26 cellular contexts compared by ENCODE assay signal in the genomic region with DNA sequence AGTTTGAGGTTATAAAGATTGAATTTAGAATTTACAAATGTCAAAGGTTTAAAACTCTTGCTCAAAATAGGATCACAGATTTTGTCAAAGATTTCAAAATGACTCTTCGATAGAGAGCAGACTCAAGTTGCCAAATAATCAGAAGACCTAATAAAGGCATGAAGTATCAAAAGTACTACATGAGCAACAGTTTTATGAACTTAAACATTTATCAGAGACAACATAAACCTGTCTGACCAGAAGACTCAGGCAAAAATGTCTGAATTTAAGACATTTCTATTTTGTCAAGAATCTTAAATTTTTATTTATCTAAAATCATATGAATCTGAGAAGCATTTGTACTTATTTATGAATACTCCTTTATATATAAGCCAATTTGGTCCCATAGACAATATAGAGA.
"Had no signal": no experiment of that assay in that cellular context is flagged by ENCODE, and none has a peak within 500 bp of the region (broad histone marks: within the 10 kb centered on the region; RNA-seq: fewer than 3 reads in every experiment).

No MANE protein-coding gene starts in this region.

- ATAC-seq: naive thymus-derived CD8-positive, alpha-beta T cell; natural killer cell treated with Interleukin-12 subunit alpha and Interleukin-12 subunit beta and Interleukin-15 and Interleukin-18, amount 100 ng/mL, for 72 hours; pancreas; right cardiac atrium; right lobe of liver; stimulated activated effector memory CD8-positive, alpha-beta T cell treated with anti-CD3 and anti-CD28 coated beads, Interleukin-12 subunit alpha, Interleukin-12 subunit beta, amount 100 ng/mL, for 72 hours; stimulated activated naive CD8-positive, alpha-beta T cell treated with anti-CD3 and anti-CD28 coated beads, Interleukin-15, amount 100 ng/mL, for 72 hours; stimulated activated naive CD8-positive, alpha-beta T cell treated with anti-CD3 and anti-CD28 coated beads, Interleukin-15, Interleukin-2, amounts not matched to agents 100 U/mL and 50 U/mL, for 24 hours; upper lobe of right lung had no signal

- H3K4me3 ChIP-seq: pancreas, prostate gland, right lobe of liver, sigmoid colon, suprapubic skin, testis, tibial artery, transverse colon, upper lobe of right lung, uterus had no signal

- H3K9me3 ChIP-seq: neutrophil, pancreas, prostate gland, right lobe of liver, testis had no signal

- H3K27ac ChIP-seq: neutrophil, pancreas, prostate gland, right lobe of liver, sigmoid colon, suprapubic skin, testis, tibial artery, transverse colon, upper lobe of right lung, uterus had no signal

- H3K36me3 ChIP-seq: neutrophil, pancreas, prostate gland, right lobe of liver, sigmoid colon, suprapubic skin, tibial artery, transverse colon, upper lobe of right lung, uterus had no signal

- H3K4me1 ChIP-seq: pancreas, prostate gland, right lobe of liver, sigmoid colon, suprapubic skin, testis, tibial artery, transverse colon, upper lobe of right lung, uterus had no signal

- H3K27me3 ChIP-seq: neutrophil, pancreas, right lobe of liver, sigmoid colon, suprapubic skin, testis, transverse colon, upper lobe of right lung, uterus had no signal

- DNase-seq: naive thymus-derived CD8-positive, alpha-beta T cell; nephron progenitor cell; nucleus accumbens; pancreas; right cardiac atrium; right lobe of liver; sigmoid colon; small intestine; stimulated activated CD4-positive, alpha-beta T cell treated with anti-CD3 and anti-CD28 coated beads, Interleukin-15, amount 100 ng/mL, for 24 hours; stimulated activated CD4-positive, alpha-beta T cell treated with anti-CD3 and anti-CD28 coated beads, Interleukin-2, amount 100 ng/mL, for 24 hours; stimulated activated CD4-positive, alpha-beta T cell treated with anti-CD3 and anti-CD28 coated beads, Interleukin-2, amount 100 ng/mL, for 48 hours; stimulated activated CD4-positive, alpha-beta T cell treated with anti-CD3 and anti-CD28 coated beads, Interleukin-4, amount 100 ng/mL, for 24 hours; stimulated activated naive CD4-positive, alpha-beta T cell; stimulated activated naive CD8-positive, alpha-beta T cell treated with anti-CD3 and anti-CD28 coated beads, Interleukin-15, amount 100 ng/mL, for 72 hours; stimulated activated naive CD8-positive, alpha-beta T cell treated with anti-CD3 and anti-CD28 coated beads, Interleukin-15, Interleukin-2, amounts not matched to agents 100 U/mL and 50 U/mL, for 24 hours; substantia nigra; testis; tibial artery; transverse colon; upper lobe of right lung; uterus had no signal
